In genomic region chr17:64496348-64496785, GRCh38 we compare ENCODE assay signal across 8 cellular contexts. TPM values are rescaled to one million over a fixed set of nuclear protein-coding genes. Genes with fewer than 3 reads are reported as not detected.
A peak's percentile ranks its signal among the peaks of the same experiment; 100 is the strongest.
DNase-seq lines count a peak whose midpoint lies in the region; ATAC-seq and TF ChIP-seq lines count a peak whose summit lies in the region.

No MANE protein-coding gene starts in this region.

- TF ChIP-seq EP300 in sigmoid colon (IDR thresholded peaks at IDR 0.05) = no peak

- TF ChIP-seq POLR2A in sigmoid colon (IDR thresholded peaks at IDR 0.05) = no peak

- H3K27ac ChIP-seq in SJCRH30 (peak overlapping the region; percentile 91), sigmoid colon (peak overlapping the region; percentile 76 to 87 (median 82))

- no peaks in the 10 kb centered on the region for H3K9me3 ChIP-seq in SJCRH30 (replicated peaks)
- no peaks in the 10 kb centered on the region for H3K9me3 ChIP-seq in sigmoid colon

- TF ChIP-seq CTCF in fibroblast of the aortic adventitia (IDR thresholded peaks at IDR 0.05; ENCODE audit: insufficient read depth, low read length) = no peak
- TF ChIP-seq CTCF in sigmoid colon (IDR thresholded peaks at IDR 0.05) = no peak

- peaks cover 6% of the 10 kb centered on the region; the same call in 1 of the 2 replicates for H3K4me1 ChIP-seq in SJCRH30
- peaks cover 0 to 65% (median 43%) of the 10 kb centered on the region in 4 donors for H3K4me1 ChIP-seq in sigmoid colon

- DNase-seq in NCI-H2171 treated with DMSO at 0.1 percent for 48 hours (lab: John Stamatoyannopoulos, UW) = peak; percentile 31
- DNase-seq in NCI-H2171 (lab: John Stamatoyannopoulos, UW) = no peak
- DNase-seq in SJCRH30 = peak; percentile 29 to 60
- DNase-seq in fibroblast of the aortic adventitia (ENCODE audit: low read depth) = no peak
- DNase-seq in sigmoid colon = no peak
- no peak for DNase-seq in HCEC 1CT

- no peak for ATAC-seq in HG02759 (IDR thresholded peaks at IDR 0.05; ENCODE audit: unreplicated experiment)
- ATAC-seq in HG03378 (IDR thresholded peaks at IDR 0.05; ENCODE audit: unreplicated experiment) = no peak

- H3K27me3 ChIP-seq in SJCRH30 (no peaks in the 10 kb centered on the region), sigmoid colon (no peaks in the 10 kb centered on the region)

- intact Hi-C loops in sigmoid colon (cut with DNase I) = no loop called here

- WGBS in sigmoid colon, 2 donors = 0 to 1% methylated on average over 20 of the region's 20 CpGs

- H3K4me3 ChIP-seq in SJCRH30 (peak overlapping the region; percentile 71), fibroblast of the aortic adventitia (ENCODE audit: low read depth, low read length) (peak overlapping the region; percentile 88), sigmoid colon (peak overlapping the region; percentile 56 to 76 (median 69))

- peaks cover 55% of the 10 kb centered on the region for H3K36me3 ChIP-seq in SJCRH30
- peaks cover 18 to 55% (median 33%) of the 10 kb centered on the region in 4 donors for H3K36me3 ChIP-seq in sigmoid colon

RNA-seq across cellular contexts. Expression of gene POLG2, which starts 0.5 kb away (rescaled TPM):
- total RNA-seq in SJCRH30 (2014; rRNA removed; shearing (Covaris generic)) = 14.1 and 18.2 TPM in 2 replicates
- total RNA-seq in fibroblast of the aortic adventitia (ENCODE audit: low replicate concordance) (8.2 and 34.9 TPM in 2 replicates), sigmoid colon (10 to 100 TPM in 2 of 4 donors, 1 to 10 TPM in 2; 5.2 to 16.1 (median 10.4) TPM)
- polyA plus RNA-seq in sigmoid colon = 10 to 100 TPM in 1 of 3 donors, 1 to 10 TPM in 2; 3.9 to 11.0 (median 4.2) TPM

RNA-seq across cellular contexts. Expression of gene DDX5, which starts 9.7 kb away (rescaled TPM):
- total RNA-seq in SJCRH30 (2014; rRNA removed; shearing (Covaris generic)) = 467 and 603 TPM in 2 replicates
- 302 and 859 TPM in 2 replicates for total RNA-seq in fibroblast of the aortic adventitia (ENCODE audit: low replicate concordance)
- 1,000 to 10,000 TPM in 1 of 4 donors, 100 to 1,000 TPM in 3; 488 to 1,652 (median 747) TPM for total RNA-seq in sigmoid colon
- 100 to 1,000 TPM; 187 to 412 (median 248) TPM for polyA plus RNA-seq in sigmoid colon

RNA-seq across cellular contexts. Expression of gene CEP95, which starts 10.4 kb away (rescaled TPM):
- 22.4 and 34.2 TPM in 2 replicates for total RNA-seq in SJCRH30 (2014; rRNA removed; shearing (Covaris generic))
- total RNA-seq in fibroblast of the aortic adventitia (ENCODE audit: low replicate concordance) (32.8 and 51.7 TPM in 2 replicates), sigmoid colon (10 to 100 TPM; 34.9 to 74.5 (median 56.9) TPM)
- 10 to 100 TPM; 13.2 to 24.3 (median 13.9) TPM for polyA plus RNA-seq in sigmoid colon

RNA-seq across cellular contexts. Expression of gene MILR1, which starts 47.5 kb away (rescaled TPM):
- 1.9 and 2.1 TPM in 2 replicates for total RNA-seq in SJCRH30 (2014; rRNA removed; shearing (Covaris generic))
- 4.1 and 52.5 TPM in 2 replicates for total RNA-seq in fibroblast of the aortic adventitia (ENCODE audit: low replicate concordance)
- total RNA-seq in sigmoid colon = 1 to 10 TPM; 1.8 to 6.5 (median 3.1) TPM
- 1 to 10 TPM; 4.4 to 7.8 (median 6.6) TPM for polyA plus RNA-seq in sigmoid colon

Comparison
In these comparisons a context has a peak if more than half of its experiments do, and no peak if none do; other contexts are left out.
1. DNase-seq: peak in NCI-H2171 treated with DMSO at 0.1 percent for 48 hours (single experiment) and SJCRH30 (2 of 2); none in NCI-H2171 (single experiment), fibroblast of the aortic adventitia (single experiment), sigmoid colon (single experiment) and HCEC 1CT (single experiment).
2. Peak in every context shown above with its lines, with median percentiles within 50 percentile points of each other: H3K4me3 ChIP-seq.